ENCODE assay signal across 8 cellular contexts in genomic region chr19:42244452-42245220, GRCh38. TPM values are rescaled to one million over a fixed set of nuclear protein-coding genes. Genes with fewer than 3 reads are reported as not detected.
DNase-seq lines count a peak whose midpoint lies in the region; ATAC-seq, FAIRE-seq and TF ChIP-seq lines count a peak whose summit lies in the region.

No MANE protein-coding gene starts in this region.

- no CpG with 5 or more reads among the region's 40 CpGs for WGBS in iPS DF 6.9 (ENCODE audit: insufficient coverage, insufficient read length)
- 1 to 2% methylated on average over 40 of the region's 40 CpGs for WGBS in sigmoid colon, 2 donors

- TF ChIP-seq EP300 in sigmoid colon (IDR thresholded peaks at IDR 0.05): peak in 1 of 4 donors; percentile 43

- peaks cover 11% of the 10 kb centered on the region for H3K36me3 Mint-ChIP-seq in brain

- H3K4me1 ChIP-seq in iPS DF 6.9 (ENCODE audit: control insufficient read depth, insufficient read depth, low read length) (peaks cover 4% of the 10 kb centered on the region), sigmoid colon (peaks cover 0 to 71% (median 57%) of the 10 kb centered on the region in 4 donors)

- intact Hi-C loops in sigmoid colon (cut with DNase I): no loop called here

- H3K27ac Mint-ChIP-seq in brain: peak overlapping the region; percentile 93 to 100 (median 99)

- TF ChIP-seq POLR2A in GM12891 (IDR thresholded peaks at IDR 0.05; ENCODE audit: low read depth, low read length) (no peak), sigmoid colon (IDR thresholded peaks at IDR 0.05) (peak; percentile 72 to 75)

- H3K4me3 ChIP-seq in iPS DF 6.9 (ENCODE audit: low read length) (peak overlapping the region; percentile 39; the same call in 1 of the 2 replicates), sigmoid colon (peak overlapping the region; percentile 23 to 93 (median 70))

- H3K4me3 Mint-ChIP-seq in brain: peak overlapping the region; percentile 88 to 97 (median 89)

- H3K27ac ChIP-seq in iPS DF 6.9 (ENCODE audit: low read length): no peak overlapping the region
- H3K27ac ChIP-seq in sigmoid colon: peak overlapping the region; percentile 84 to 100 (median 98)

- H3K4me1 Mint-ChIP-seq in brain: peaks cover 60% of the 10 kb centered on the region

- FAIRE-seq in GM12891 (lab: Jason Lieb, UNC) (peak; percentile 97), TTC549 (lab: Jason Lieb, UNC) (peak; percentile 91)

- no peaks in the 10 kb centered on the region for H3K9me3 ChIP-seq in iPS DF 6.9 (ENCODE audit: control insufficient read depth, insufficient read depth, low read length)
- no peaks in the 10 kb centered on the region for H3K9me3 ChIP-seq in sigmoid colon

- peaks cover 6% of the 10 kb centered on the region for H3K27me3 Mint-ChIP-seq in brain

- peak; percentile 30 for ATAC-seq in HG02973 (IDR thresholded peaks at IDR 0.05; ENCODE audit: unreplicated experiment)
- ATAC-seq in HG02610 (IDR thresholded peaks at IDR 0.05; ENCODE audit: unreplicated experiment): no peak

- peak; percentile 71 to 72 for TF ChIP-seq CTCF in brain (conservative IDR thresholded peaks at IDR 0.05)
- TF ChIP-seq CTCF in sigmoid colon (IDR thresholded peaks at IDR 0.05): peak; percentile 44 to 70 (median 58)

- DNase-seq in GM12891 (ENCODE audit: insufficient read length, low spot score) (peak; percentile 80), NCI-H2081 treated with DMSO at 0.1 percent for 48 hours (lab: John Stamatoyannopoulos, UW) (peak; percentile 80), iPS DF 6.9 (ENCODE audit: low read depth, low spot score) (peak; percentile 90), sigmoid colon (peak; percentile 95)

- H3K36me3 ChIP-seq in iPS DF 6.9 (ENCODE audit: control insufficient read depth, insufficient read depth, low read length): peaks cover 6% of the 10 kb centered on the region
- peaks cover 13 to 24% (median 14%) of the 10 kb centered on the region in 4 donors for H3K36me3 ChIP-seq in sigmoid colon

- no peaks in the 10 kb centered on the region for H3K9me3 Mint-ChIP-seq in brain

- no peaks in the 10 kb centered on the region for H3K27me3 ChIP-seq in iPS DF 6.9 (ENCODE audit: control insufficient read depth, insufficient read depth, low read length)
- H3K27me3 ChIP-seq in sigmoid colon: no peaks in the 10 kb centered on the region

TF ChIP-seq in GM12891, 5 proteins besides CTCF, POLR2A, EP300 and RAD21:
- TF ChIP-seq POU2F2 (IDR thresholded peaks at IDR 0.05; ENCODE audit: low read depth, low read length) (no peak), POLR2AphosphoS5 (IDR thresholded peaks at IDR 0.05; ENCODE audit: low read depth, low read length) (no peak), TAF1 (IDR thresholded peaks at IDR 0.05; ENCODE audit: low read depth, low read length) (no peak), SPI1 (IDR thresholded peaks at IDR 0.05; ENCODE audit: low read depth, low read length) (peak; percentile 66), PAX5 (IDR thresholded peaks at IDR 0.05; ENCODE audit: insufficient read depth, low read length, severe bottlenecking) (no peak)
TF ChIP-seq in GM12891: peak in this region for 1.

RNA-seq across cellular contexts. Expression of gene GSK3A, which starts 2.2 kb away (rescaled TPM):
- 27.4 TPM for polyA plus RNA-seq in GM12891 (2012; ENCODE audit: low read depth, missing spikeins)
- polyA plus RNA-seq in brain (ENCODE audit: insufficient read depth, low read depth, low replicate concordance) (159 TPM), sigmoid colon (10 to 100 TPM; 31.8 to 49.5 (median 49.0) TPM)
- 10 to 100 TPM; 17.4 to 28.5 (median 20.5) TPM for total RNA-seq in sigmoid colon

RNA-seq across cellular contexts. Expression of gene ERF, which starts 10.3 kb away (rescaled TPM):
- 18.2 TPM for polyA plus RNA-seq in GM12891 (2012; ENCODE audit: low read depth, missing spikeins)
- polyA plus RNA-seq in brain (ENCODE audit: insufficient read depth, low read depth, low replicate concordance) (30.1 TPM), sigmoid colon (10 to 100 TPM; 18.6 to 42.8 (median 23.6) TPM)
- total RNA-seq in sigmoid colon: 10 to 100 TPM; 18.9 to 39.3 (median 25.6) TPM

RNA-seq across cellular contexts. Expression of gene CIC, which starts 24.4 kb away (rescaled TPM):
- 18.5 TPM for polyA plus RNA-seq in GM12891 (2012; ENCODE audit: low read depth, missing spikeins)
- 77.9 TPM for polyA plus RNA-seq in brain (ENCODE audit: insufficient read depth, low read depth, low replicate concordance)
- total RNA-seq in sigmoid colon: 10 to 100 TPM; 16.0 to 31.3 (median 24.9) TPM
- 10 to 100 TPM in 2 of 3 donors, 1 to 10 TPM in 1; 8.4 to 42.1 (median 17.3) TPM for polyA plus RNA-seq in sigmoid colon

RNA-seq across cellular contexts. Expression of gene ZNF526, which starts 24.5 kb away (rescaled TPM):
- 3.3 TPM for polyA plus RNA-seq in GM12891 (2012; ENCODE audit: low read depth, missing spikeins)
- polyA plus RNA-seq in brain (ENCODE audit: insufficient read depth, low read depth, low replicate concordance) (6.3 TPM), sigmoid colon (1 to 10 TPM; 3.0 to 6.8 (median 3.2) TPM)
- total RNA-seq in sigmoid colon: 1 to 10 TPM; 2.2 to 6.1 (median 4.3) TPM

RNA-seq across cellular contexts. Expression of gene DEDD2, which starts 27.2 kb away (rescaled TPM):
- polyA plus RNA-seq in GM12891 (2012; ENCODE audit: low read depth, missing spikeins): 14.7 TPM
- polyA plus RNA-seq in brain (ENCODE audit: insufficient read depth, low read depth, low replicate concordance): 63.1 TPM
- 10 to 100 TPM; 28.5 to 41.3 (median 36.3) TPM for total RNA-seq in sigmoid colon
- polyA plus RNA-seq in sigmoid colon: 10 to 100 TPM; 42.2 to 87.6 (median 49.9) TPM
